ENCODE assay signal across 8 cellular contexts in genomic region chr7:128409435-128410091, GRCh38. TPM values are rescaled to one million over a fixed set of nuclear protein-coding genes. Genes with fewer than 3 reads are reported as not detected.
DNase-seq lines count a peak whose midpoint lies in the region; ATAC-seq and TF ChIP-seq lines count a peak whose summit lies in the region.

IMPDH1 (minus strand) TSS chr7:128409982; CDS start chr7:128409901, 81 bp downstream.

- peaks cover 32% of the 10 kb centered on the region for H3K4me1 Mint-ChIP-seq in nephron progenitor cell
- H3K4me1 Mint-ChIP-seq in stimulated activated naive CD8-positive, alpha-beta T cell treated with anti-CD3 and anti-CD28 coated beads, Interleukin-15, Interleukin-2, amounts not matched to agents 100 ng/mL and 50 ng/mL, for 24 hours (ENCODE audit: low read depth): peaks cover 24% of the 10 kb centered on the region

- H3K4me1 ChIP-seq in Peyer's patch: peaks cover 0 to 34% (median 13%) of the 10 kb centered on the region in 4 donors

- peak; percentile 46 to 58 for TF ChIP-seq POLR2A in Peyer's patch (IDR thresholded peaks at IDR 0.05)

- DNase-seq in COR-L47 (lab: John Stamatoyannopoulos, UW): peak; percentile 55
- peak; percentile 87 to 95 (median 95) for DNase-seq in Peyer's patch
- DNase-seq in activated T-helper 1 cell treated with anti-CD3 and anti-CD28 coated beads, Interleukin-2, amount 50 U/mL, for 16 hours (ENCODE audit: low read depth in 1 of 2, low spot score in 1 of 2): peak; percentile 72 to 73
- DNase-seq in fibroblast of the aortic adventitia (ENCODE audit: low read depth): no peak
- peak; percentile 96 for DNase-seq in nephron progenitor cell

- no peaks in the 10 kb centered on the region for H3K9me3 ChIP-seq in Peyer's patch

- H3K9me3 Mint-ChIP-seq in nephron progenitor cell: peaks cover 17% of the 10 kb centered on the region
- no peaks in the 10 kb centered on the region for H3K9me3 Mint-ChIP-seq in stimulated activated naive CD8-positive, alpha-beta T cell treated with anti-CD3 and anti-CD28 coated beads, Interleukin-15, Interleukin-2, amounts not matched to agents 100 ng/mL and 50 ng/mL, for 24 hours

- H3K27ac ChIP-seq in Peyer's patch: peak within 1 kb of the TSS; percentile 73 to 93 (median 87)

- ATAC-seq in GM19372 (IDR thresholded peaks at IDR 0.05; ENCODE audit: low read depth, unreplicated experiment): peak; percentile 77
- ATAC-seq in HG03469 (IDR thresholded peaks at IDR 0.05; ENCODE audit: unreplicated experiment): peak; percentile 80

- TF ChIP-seq CTCF in Peyer's patch (IDR thresholded peaks at IDR 0.05) (peak in 1 of 6 experiments; percentile 5), fibroblast of the aortic adventitia (IDR thresholded peaks at IDR 0.05; ENCODE audit: insufficient read depth, low read length) (no peak), nephron progenitor cell (IDR thresholded peaks at IDR 0.05) (no peak)

- no peaks in the 10 kb centered on the region for H3K36me3 Mint-ChIP-seq in nephron progenitor cell (ENCODE audit: low read depth)
- peaks cover 3% of the 10 kb centered on the region for H3K36me3 Mint-ChIP-seq in stimulated activated naive CD8-positive, alpha-beta T cell treated with anti-CD3 and anti-CD28 coated beads, Interleukin-15, Interleukin-2, amounts not matched to agents 100 ng/mL and 50 ng/mL, for 24 hours (ENCODE audit: low read depth)

- peak within 1 kb of the TSS; percentile 63 to 86 (median 73) for H3K4me3 ChIP-seq in Peyer's patch
- H3K4me3 ChIP-seq in fibroblast of the aortic adventitia (ENCODE audit: low read depth, low read length): peak within 1 kb of the TSS; percentile 84

- H3K27me3 Mint-ChIP-seq in nephron progenitor cell (ENCODE audit: low read depth, poor library complexity): peaks cover 72% of the 10 kb centered on the region
- H3K27me3 Mint-ChIP-seq in stimulated activated naive CD8-positive, alpha-beta T cell treated with anti-CD3 and anti-CD28 coated beads, Interleukin-15, Interleukin-2, amounts not matched to agents 100 ng/mL and 50 ng/mL, for 24 hours: peaks cover 12% of the 10 kb centered on the region

- no peaks in the 10 kb centered on the region for H3K27me3 ChIP-seq in Peyer's patch

- H3K4me3 Mint-ChIP-seq in nephron progenitor cell: peak within 1 kb of the TSS; percentile 90
- H3K4me3 Mint-ChIP-seq in stimulated activated naive CD8-positive, alpha-beta T cell treated with anti-CD3 and anti-CD28 coated beads, Interleukin-15, Interleukin-2, amounts not matched to agents 100 ng/mL and 50 ng/mL, for 24 hours: peak within 1 kb of the TSS; percentile 87

- no peaks in the 10 kb centered on the region for H3K36me3 ChIP-seq in Peyer's patch

- no peak within 1 kb of the TSS for H3K27ac Mint-ChIP-seq in nephron progenitor cell
- peak within 1 kb of the TSS; percentile 31 for H3K27ac Mint-ChIP-seq in stimulated activated naive CD8-positive, alpha-beta T cell treated with anti-CD3 and anti-CD28 coated beads, Interleukin-15, Interleukin-2, amounts not matched to agents 100 ng/mL and 50 ng/mL, for 24 hours

RNA-seq across cellular contexts. Expression of gene IMPDH1, which starts in this region (rescaled TPM):
- total RNA-seq in Peyer's patch (10 to 100 TPM in 3 of 4 donors, 1 to 10 TPM in 1; 7.9 to 45.4 (median 14.8) TPM), fibroblast of the aortic adventitia (ENCODE audit: low replicate concordance) (22.3 and 37.2 TPM in 2 replicates)
